In genomic region chr6:150863213-150863928, GRCh38 we compare ENCODE assay signal across 16 cellular contexts. TPM values are rescaled to one million over a fixed set of nuclear protein-coding genes. Genes with fewer than 3 reads are reported as not detected.
A peak's percentile ranks its signal among the peaks of the same experiment; 100 is the strongest.
DNase-seq lines count a peak whose midpoint lies in the region; ATAC-seq, FAIRE-seq and TF ChIP-seq lines count a peak whose summit lies in the region.
"Had no signal": no experiment of that assay in that cellular context is flagged by ENCODE, and none has a peak within 500 bp of the region (broad histone marks: within the 10 kb centered on the region; RNA-seq: fewer than 3 reads in every experiment).

No MANE protein-coding gene starts in this region.

- TF ChIP-seq CTCF in HepG2 (CRISPR knock-in tag; IDR thresholded peaks at IDR 0.05) (no peak), right lobe of liver (IDR thresholded peaks at IDR 0.05) (no peak), type B pancreatic cell (conservative IDR thresholded peaks at IDR 0.05) (no peak), pancreas (IDR thresholded peaks at IDR 0.05) (no peak)

- H3K4me1 Mint-ChIP-seq in type B pancreatic cell (ENCODE audit: unreplicated experiment): peaks cover 13% of the 10 kb centered on the region

- peaks cover 18% of the 10 kb centered on the region for H3K79me2 ChIP-seq in HepG2 (ENCODE audit: insufficient read depth, low read length)

- H3K27me3 ChIP-seq in HepG2 (ENCODE audit: control insufficient read depth in 1 of 2, insufficient read depth in 2 of 2, low read length in 2 of 2): no peaks in the 10 kb centered on the region; a peak in 1 of 5 replicates
- H3K27me3 ChIP-seq in right lobe of liver: no peaks in the 10 kb centered on the region
- no peaks in the 10 kb centered on the region for H3K27me3 ChIP-seq in pancreas

- no peak for DNase-seq in HepG2 (ENCODE audit: low spot score)
- DNase-seq in right lobe of liver: no peak
- DNase-seq in OCI-M1 (lab: John Stamatoyannopoulos, UW): peak; percentile 24
- DNase-seq in dermis blood vessel endothelial cell: peak; percentile 45
- DNase-seq in type B pancreatic cell (ENCODE audit: extremely low spot score, unreplicated experiment): no peak
- DNase-seq in pancreas: no peak
- no peak for DNase-seq in SIG-M5 treated with dmso at 0.1 percent for 504 hours (lab: John Stamatoyannopoulos, UW; ENCODE audit: unreplicated experiment)
- DNase-seq: C1 segment of cervical spinal cord; CD4-positive, alpha-beta memory T cell; COR-L47; GF-D8 had no signal

- TF ChIP-seq POLR2A in HepG2 (IDR thresholded peaks at IDR 0.05; ENCODE audit: insufficient read depth in 1 of 2, low read depth in 2 of 2, low read length in 2 of 2): no peak
- TF ChIP-seq POLR2A in right lobe of liver (IDR thresholded peaks at IDR 0.05): no peak

- intact Hi-C loops in HepG2 (cut with micrococcal nuclease; ENCODE audit: unreplicated experiment): no loop called here
- intact Hi-C loops in right lobe of liver (cut with DNase I): no loop called here
- intact Hi-C loops in pancreas (cut with DNase I): no loop called here

- H3K27ac ChIP-seq in HepG2 (ENCODE audit: extremely low read length, insufficient read depth, low read length) (no peak overlapping the region), right lobe of liver (no peak overlapping the region), pancreas (no peak overlapping the region)

- no peaks in the 10 kb centered on the region for H3K9me3 Mint-ChIP-seq in type B pancreatic cell

- ATAC-seq in HepG2 (no peak), right lobe of liver (no peak), GM19395 (IDR thresholded peaks at IDR 0.05; ENCODE audit: unreplicated experiment) (no peak), pancreas (no peak)
- ATAC-seq: HCT116 had no signal

- H3K9me3 ChIP-seq in HepG2 (ENCODE audit: low read length) (no peaks in the 10 kb centered on the region), right lobe of liver (no peaks in the 10 kb centered on the region), pancreas (no peaks in the 10 kb centered on the region)

- no peaks in the 10 kb centered on the region for H3K36me3 Mint-ChIP-seq in type B pancreatic cell
- H3K36me3 Mint-ChIP-seq: CD4-positive, alpha-beta memory T cell had no signal

- no peak overlapping the region for H3K4me2 ChIP-seq in HepG2 (ENCODE audit: low read depth, low read length)

- FAIRE-seq in HepG2 (lab: Jason Lieb, UNC) (no peak), pancreas (lab: Jason Lieb, UNC) (no peak)
- FAIRE-seq: A204.1, H54 had no signal

- 52% methylated on average over 7 of the region's 7 CpGs for WGBS in HepG2 (ENCODE audit: low lambda C conversion rate)
- 83% methylated on average over 6 of the region's 7 CpGs for WGBS in right lobe of liver (ENCODE audit: insufficient coverage, low coverage, low lambda C conversion rate, missing lambda C conversion rate)
- WGBS in pancreas, 2 donors: 76 to 88% methylated on average over 7 of the region's 7 CpGs

- TF ChIP-seq EP300 in HepG2 (IDR thresholded peaks at IDR 0.05; ENCODE audit: low read depth in 2 of 2, low read length in 2 of 2) (no peak), HepG2 (CRISPR knock-in tag; IDR thresholded peaks at IDR 0.05; ENCODE audit: borderline replicate concordance) (no peak)

- BruUV-seq in HepG2 (replicated peaks; lab: Mats Ljungman, UMichigan): no TSS peak

- peaks cover 3% of the 10 kb centered on the region for H3K27me3 Mint-ChIP-seq in type B pancreatic cell
- H3K27me3 Mint-ChIP-seq: B cell had no signal

- H3K4me1 ChIP-seq in HepG2 (ENCODE audit: insufficient read depth, low read length) (peaks cover 23% of the 10 kb centered on the region), right lobe of liver (peaks cover 0 to 7% (median 0%) of the 10 kb centered on the region in 4 donors), pancreas (peaks cover 0 to 4% (median 0%) of the 10 kb centered on the region in 3 donors)

- no peak for TF ChIP-seq RAD21 in HepG2 (CRISPR knock-in tag; IDR thresholded peaks at IDR 0.05)

- H3K27ac Mint-ChIP-seq in type B pancreatic cell: peak overlapping the region; percentile 8
- H3K27ac Mint-ChIP-seq: B cell; CD4-positive, alpha-beta memory T cell had no signal

- in situ Hi-C loops in HepG2 (cut with HindIII; ENCODE audit: extremely low pct_ligation_motif_present, low pct_unique_long_range_greater_than_20kb): no loop called here

- H3K36me3 ChIP-seq in HepG2 (replicated peaks in 1 of 2; ENCODE audit: control insufficient read depth in 1 of 2, insufficient read depth in 2 of 2, low read length in 2 of 2): no peaks in the 10 kb centered on the region
- no peaks in the 10 kb centered on the region for H3K36me3 ChIP-seq in right lobe of liver
- no peaks in the 10 kb centered on the region for H3K36me3 ChIP-seq in pancreas

- H4K20me1 ChIP-seq in HepG2 (ENCODE audit: insufficient read depth, low read length): peaks cover 8% of the 10 kb centered on the region; the same call in 1 of the 2 replicates

- H3K4me3 Mint-ChIP-seq in type B pancreatic cell: no peak overlapping the region
- H3K4me3 Mint-ChIP-seq: B cell had no signal

- POLR2A ChIA-PET in HepG2 (lab: Yijun Ruan, JAX): interaction anchor here (0.7 kb wide), 1 partner anchor 13 kb away, joined by 4 read pairs; no protein-coding TSS in a partner anchor

- H2AFZ ChIP-seq in HepG2 (ENCODE audit: low read length): no peak overlapping the region

- no peak overlapping the region for H3K9ac ChIP-seq in HepG2 (ENCODE audit: insufficient read depth, low read depth, low read length)

- CTCF ChIA-PET in HepG2 (lab: Yijun Ruan, JAX; ENCODE audit: low intra/inter-chr PET ratio, low total read pairs): no interaction called here

- H3K4me3 ChIP-seq in HepG2 (replicated peaks in 1 of 3; ENCODE audit: insufficient read depth in 1 of 3, low read depth in 2 of 3, low read length in 3 of 3) (no peak overlapping the region), right lobe of liver (no peak overlapping the region), pancreas (no peak overlapping the region)

TF ChIP-seq in HepG2, 621 proteins besides CTCF, POLR2A, EP300 and RAD21:
- TF ChIP-seq ZNF121 (CRISPR knock-in tag; IDR thresholded peaks at IDR 0.05): peak; percentile 30; the same call in 1 of the 2 replicates
- no peak for TF ChIP-seq GTF3A (CRISPR knock-in tag; conservative IDR thresholded peaks at IDR 0.05)
- peak; percentile 65; the same call in 1 of the 2 replicates for TF ChIP-seq ZNF770 (CRISPR knock-in tag; IDR thresholded peaks at IDR 0.05)
- no peak for TF ChIP-seq ZSCAN9 (CRISPR knock-in tag; IDR thresholded peaks at IDR 0.05; ENCODE audit: borderline replicate concordance)

RNA-seq across cellular contexts. Expression of gene MTHFD1L, which starts 2.1 kb away (rescaled TPM):
- total RNA-seq in HepG2 (2016; rRNA removed; fragmentation: Illumina TruSeq; extraction: Trizol) (39.6 and 51.1 TPM in 2 replicates), right lobe of liver (10 to 100 TPM in 1 of 6 experiments, 1 to 10 TPM in 5; 1.7 to 11.5 (median 4.9) TPM), dermis blood vessel endothelial cell (38.6 and 56.4 TPM in 2 replicates), type B pancreatic cell (ENCODE audit: low replicate concordance) (25.3 and 28.1 TPM in 2 replicates), pancreas (10 to 100 TPM in 3 of 6 donors, 1 to 10 TPM in 3; 7.4 to 26.5 (median 11.4) TPM)
- 27.5 and 29.9 TPM in 2 replicates for total RNA-seq in HepG2 (2016; cell fraction: cytosol; rRNA removed; fragmentation: Illumina TruSeq; extraction: Trizol; ENCODE audit: low read depth)
- 42.1 and 44.4 TPM in 2 replicates for total RNA-seq in HepG2 (2016; cell fraction: insoluble cytoplasmic fraction; rRNA removed; fragmentation: Illumina TruSeq; extraction: Trizol)
- total RNA-seq in HepG2 (2016; cell fraction: membrane; rRNA removed; fragmentation: Illumina TruSeq; extraction: Trizol): 32.8 and 39.3 TPM in 2 replicates
- 42.6 and 54.0 TPM in 2 replicates for total RNA-seq in HepG2 (2016; cell fraction: nucleus; rRNA removed; fragmentation: Illumina TruSeq; extraction: Trizol)
- polyA plus RNA-seq in HepG2 (2011; rRNA removed) (24.0 and 26.4 TPM in 2 replicates), pancreas (1 to 10 TPM; 3.2 to 3.6 TPM)
- polyA plus RNA-seq in HepG2 (2011; cell fraction: cytosol; rRNA removed): 18.3 and 23.7 TPM in 2 replicates
- polyA plus RNA-seq in HepG2 (2011; cell fraction: nucleus; rRNA removed): 27.9 and 29.0 TPM in 2 replicates
- 35.8 and 52.4 TPM in 2 replicates for polyA plus RNA-seq in HepG2 (2012)
- polyA plus RNA-seq in HepG2 (2016; cell fraction: cytosol; fragmentation: Illumina TruSeq; extraction: Trizol; ENCODE audit: low read depth): 35.5 and 38.1 TPM in 2 replicates
- polyA plus RNA-seq in HepG2 (2016; cell fraction: insoluble cytoplasmic fraction; fragmentation: Illumina TruSeq; extraction: Trizol; ENCODE audit: low read depth): 48.1 and 53.8 TPM in 2 replicates
- 34.4 and 35.3 TPM in 2 replicates for polyA plus RNA-seq in HepG2 (2016; cell fraction: membrane; fragmentation: Illumina TruSeq; extraction: Trizol; ENCODE audit: low read depth)
- 40.0 and 44.5 TPM in 2 replicates for polyA plus RNA-seq in HepG2 (2016; cell fraction: nucleus; fragmentation: Illumina TruSeq; extraction: Trizol; ENCODE audit: insufficient read depth, low read depth)
- 26.6 and 26.8 TPM in 2 replicates for polyA minus RNA-seq in HepG2 (2011; rRNA and poly(A)+ RNA removed; ENCODE audit: low replicate concordance)
- polyA minus RNA-seq in HepG2 (2011; cell fraction: cytosol; rRNA and poly(A)+ RNA removed): 29.7 and 30.9 TPM in 2 replicates
- polyA minus RNA-seq in HepG2 (2011; cell fraction: nucleus; rRNA and poly(A)+ RNA removed): 73.1 and 90.8 TPM in 2 replicates

Comparison
In these comparisons a context has a peak if more than half of its experiments do, and no peak if none do; other contexts are left out.
1. DNase-seq: peak in OCI-M1 (single experiment) and dermis blood vessel endothelial cell (single experiment); none in HepG2 (single experiment), right lobe of liver (0 of 3), type B pancreatic cell (single experiment), pancreas (0 of 6) and SIG-M5 treated with dmso at 0.1 percent for 504 hours (single experiment).